In the genomic region with DNA sequence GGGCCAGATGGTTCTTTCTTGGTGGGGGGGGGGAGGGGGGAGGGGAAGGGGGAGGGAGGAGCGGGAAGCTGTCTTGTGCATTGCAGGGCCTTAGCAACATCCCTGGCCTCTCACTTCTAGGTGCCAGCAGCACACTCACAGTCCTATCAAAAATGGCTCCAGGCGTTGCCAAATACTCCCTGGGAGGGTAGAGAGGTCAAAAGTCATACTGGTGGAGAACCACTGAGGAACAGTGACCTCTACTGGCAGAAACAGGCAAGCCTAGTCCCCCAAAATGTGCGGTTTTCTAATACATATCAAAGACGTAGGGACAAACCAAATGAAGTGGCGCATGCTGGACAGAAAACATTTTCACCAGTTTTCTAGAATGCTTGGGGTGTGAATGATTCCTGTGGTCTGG, we compare ENCODE assay signal across 9 cellular contexts. TPM values are rescaled to one million over a fixed set of nuclear protein-coding genes. Genes with fewer than 3 reads are reported as not detected.
DNase-seq lines count a peak whose midpoint lies in the region; ATAC-seq, FAIRE-seq and TF ChIP-seq lines count a peak whose summit lies in the region.
"Not testable (repeated sequence)": the region's sequence is repeated elsewhere in the genome, so short reads cannot be mapped to it uniquely, and the experiment has no call there.
"Had no signal": no experiment of that assay in that cellular context is flagged by ENCODE, and none has a peak within 500 bp of the region (broad histone marks: within the 10 kb centered on the region; RNA-seq: fewer than 3 reads in every experiment).

No MANE protein-coding gene starts in this region.

- H2AFZ ChIP-seq in H1 (ENCODE audit: low read length) = not testable (repeated sequence)

- not testable (repeated sequence) for H2BK5ac ChIP-seq in H1 (ENCODE audit: low read depth, low read length)

- not testable (repeated sequence) for H3K27me3 Mint-ChIP-seq in activated CD4-positive, alpha-beta T cell treated with anti-CD3 and anti-CD28 coated beads for 36 hours; naive B cell

- not testable (repeated sequence) for TF ChIP-seq CTCF in H1 (IDR thresholded peaks at IDR 0.05; ENCODE audit: control extremely low read depth in 1 of 3, insufficient read depth in 1 of 3, low read depth in 1 of 3, low read length in 3 of 3)

- H3K4ac ChIP-seq in H1 (replicated peaks; ENCODE audit: insufficient read length, low read depth, low read length) = not testable (repeated sequence)

- not testable (repeated sequence) for H2AK5ac ChIP-seq in H1 (ENCODE audit: low read depth, low read length)

- not testable (repeated sequence) for H3K4me1 ChIP-seq in H1 (replicated peaks in 1 of 4; ENCODE audit: control insufficient read depth in 3 of 4, insufficient read depth in 4 of 4, low read length in 3 of 4); right cardiac atrium (ENCODE audit: control insufficient read depth, insufficient read depth, low read length)

- not testable (repeated sequence) for H3K18ac ChIP-seq in H1 (ENCODE audit: extremely low read depth, low read length)

- H3K4me1 Mint-ChIP-seq in activated CD4-positive, alpha-beta T cell treated with anti-CD3 and anti-CD28 coated beads for 36 hours; naive B cell: not testable (repeated sequence)

- not testable (repeated sequence) for H4K5ac ChIP-seq in H1 (ENCODE audit: insufficient read length, low read depth, low read length)

- H3K23ac ChIP-seq in H1 (ENCODE audit: insufficient read length) = not testable (repeated sequence)

- CTCF ChIA-PET in activated CD4-positive, alpha-beta T cell treated with anti-CD3 and anti-CD28 coated beads for 36 hours (lab: Charles Lee); H1 (lab: Charles Lee; ENCODE audit: partially characterized antibody): not testable (repeated sequence)

- not testable (repeated sequence) for H3K23me2 ChIP-seq in H1 (ENCODE audit: low read depth, low read length)

- H3K56ac ChIP-seq in H1 (replicated peaks; ENCODE audit: insufficient read length, low read depth, low read length) = not testable (repeated sequence)

- not testable (repeated sequence) for H3K27me3 ChIP-seq in H1 (replicated peaks in 1 of 4; ENCODE audit: control insufficient read depth in 3 of 4, extremely low read depth in 1 of 4, insufficient read depth in 3 of 4, low read length in 3 of 4); right cardiac atrium (ENCODE audit: control insufficient read depth, insufficient read depth)

- POLR2A ChIA-PET in activated CD4-positive, alpha-beta T cell treated with anti-CD3 and anti-CD28 coated beads for 36 hours (lab: Charles Lee); H1 (lab: Charles Lee; ENCODE audit: partially characterized antibody): not testable (repeated sequence)

- TF ChIP-seq EP300 in H1 (IDR thresholded peaks at IDR 0.05; ENCODE audit: borderline replicate concordance in 1 of 2, low read depth in 2 of 2, low read length in 2 of 2) = not testable (repeated sequence)

- intact Hi-C loops in activated CD4-positive, alpha-beta T cell treated with anti-CD3 and anti-CD28 coated beads for 36 hours (cut with DNase I, micrococcal nuclease); right cardiac atrium (cut with DNase I): not testable (repeated sequence)

- not testable (repeated sequence) for H3K27ac Mint-ChIP-seq in activated CD4-positive, alpha-beta T cell treated with anti-CD3 and anti-CD28 coated beads for 36 hours; naive B cell

- not testable (repeated sequence) for H3K14ac ChIP-seq in H1 (ENCODE audit: insufficient read length)

- not testable (repeated sequence) for H4K91ac ChIP-seq in H1 (replicated peaks; ENCODE audit: insufficient read length, low read length)

- not testable (repeated sequence) for H3K4me3 Mint-ChIP-seq in activated CD4-positive, alpha-beta T cell treated with anti-CD3 and anti-CD28 coated beads for 36 hours; naive B cell

- H2BK15ac ChIP-seq in H1 (ENCODE audit: low read length) = not testable (repeated sequence)

- H2BK12ac ChIP-seq in H1 (ENCODE audit: low read depth, low read length) = not testable (repeated sequence)

- peak; percentile 71 for ATAC-seq in GM21529 (IDR thresholded peaks at IDR 0.05; ENCODE audit: unreplicated experiment)
- ATAC-seq in HG03280 (IDR thresholded peaks at IDR 0.05; ENCODE audit: unreplicated experiment) = peak; percentile 69
- peak; percentile 64 for ATAC-seq in activated CD4-positive, alpha-beta T cell treated with anti-CD3 and anti-CD28 coated beads for 36 hours
- peak; percentile 57 to 73 for ATAC-seq in right cardiac atrium
- ATAC-seq in naive B cell (ENCODE audit: low read depth in 2 of 2) = peak; percentile 20 to 21

- H3K4me2 ChIP-seq in H1 (ENCODE audit: insufficient read depth in 1 of 2, low read depth in 2 of 2, low read length in 2 of 2) = not testable (repeated sequence)

- not testable (repeated sequence) for H3K36me3 ChIP-seq in H1 (ENCODE audit: control insufficient read depth in 2 of 4, insufficient read depth in 4 of 4, low read length in 3 of 4)

- not testable (repeated sequence) for H3K9me3 ChIP-seq in H1 (ENCODE audit: insufficient read depth in 2 of 2, low read depth in 1 of 2, low read length in 1 of 2); right cardiac atrium (ENCODE audit: control insufficient read depth, low read length)

- H4K8ac ChIP-seq in H1 (ENCODE audit: extremely low read depth, insufficient read depth, low read length) = not testable (repeated sequence)

- not testable (repeated sequence) for H3K9ac ChIP-seq in H1 (replicated peaks in 1 of 4; ENCODE audit: extremely low read depth in 1 of 4, low read depth in 3 of 4, low read length in 3 of 4)

- peak; percentile 98 for FAIRE-seq in GM12892 (lab: Jason Lieb, UNC)
- FAIRE-seq in H1 (lab: Jason Lieb, UNC) = peak; percentile 100

- not testable (repeated sequence) for TF ChIP-seq POLR2A in GM12892 (IDR thresholded peaks at IDR 0.05; ENCODE audit: low read depth, low read length); H1 (IDR thresholded peaks at IDR 0.05; ENCODE audit: control extremely low read depth in 1 of 2, low read depth in 2 of 2, low read length in 2 of 2)

- WGBS in H1 (ENCODE audit: extremely low coverage in 1 of 2, insufficient coverage in 1 of 2, insufficient read length in 1 of 2, insufficient replicate concordance in 2 of 2, low coverage in 1 of 2, low lambda C conversion rate in 2 of 2, missing lambda C conversion rate in 1 of 2), 2 experiments = no CpG with 5 or more reads among the region's 5 CpGs
- 60% methylated on average over 1 of the region's 5 CpGs for WGBS in right cardiac atrium

- TF ChIP-seq RAD21 in H1 (IDR thresholded peaks at IDR 0.05 in 1 of 2, conservative IDR thresholded peaks at IDR 0.05 in 1 of 2; ENCODE audit: low read depth in 2 of 2, low read length in 2 of 2) = not testable (repeated sequence)

- H2BK120ac ChIP-seq in H1 (replicated peaks; ENCODE audit: low read depth, low read length) = not testable (repeated sequence)

- not testable (repeated sequence) for H3K9me3 Mint-ChIP-seq in activated CD4-positive, alpha-beta T cell treated with anti-CD3 and anti-CD28 coated beads for 36 hours (ENCODE audit: low read depth); naive B cell

- DNase-seq in GM12892 (ENCODE audit: insufficient read length); activated CD4-positive, alpha-beta T cell treated with anti-CD3 and anti-CD28 coated beads for 36 hours; H1 (ENCODE audit: low read depth in 1 of 2, low spot score in 2 of 2); right cardiac atrium; naive B cell: not testable (repeated sequence)

- H3K4me3 ChIP-seq in H1 (ENCODE audit: extremely low read depth in 1 of 4, insufficient read depth in 2 of 4, low read depth in 3 of 4, low read length in 4 of 4); right cardiac atrium (ENCODE audit: low read length): not testable (repeated sequence)

- H4K20me1 ChIP-seq in H1 (replicated peaks in 1 of 2; ENCODE audit: control insufficient read depth in 1 of 2, insufficient read depth in 2 of 2, low read length in 2 of 2) = not testable (repeated sequence)

- H2BK20ac ChIP-seq in H1 (ENCODE audit: low read length) = not testable (repeated sequence)

- H3K27ac ChIP-seq in H1 (ENCODE audit: low read depth, low read length); right cardiac atrium (ENCODE audit: low read length): not testable (repeated sequence)

- not testable (repeated sequence) for H3K36me3 Mint-ChIP-seq in activated CD4-positive, alpha-beta T cell treated with anti-CD3 and anti-CD28 coated beads for 36 hours (ENCODE audit: low read depth)
- peaks cover 9 to 12% of the 10 kb centered on the region in 2 donors for H3K36me3 Mint-ChIP-seq in naive B cell

- H3K79me2 ChIP-seq in H1 (ENCODE audit: control insufficient read depth in 1 of 2, insufficient read depth in 2 of 2, low read length in 2 of 2) = not testable (repeated sequence)

- not testable (repeated sequence) for H3K79me1 ChIP-seq in H1 (ENCODE audit: low read depth, low read length)

RNA-seq across cellular contexts. Expression of gene CA5B, which starts 34.3 kb away (rescaled TPM):
- 4.1 TPM for polyA plus RNA-seq in GM12892 (2012; ENCODE audit: missing spikeins)
- 10 to 100 TPM; 13.3 to 17.7 TPM for total RNA-seq in activated CD4-positive, alpha-beta T cell treated with anti-CD3 and anti-CD28 coated beads for 36 hours
- 5.8 and 8.6 TPM in 2 replicates for total RNA-seq in H1 (2021; fragmentation: NEBNext Ultra II Directional; extraction: Animal tissue kit (Norgen Biotek cat#: 25700))
- polyA plus RNA-seq in H1 (2011; rRNA removed) (2.3 and 3.3 TPM in 2 replicates), right cardiac atrium (2.1 TPM), naive B cell (ENCODE audit: low read depth in 6 of 6) (10 to 100 TPM; 37.4 to 76.1 (median 56.0) TPM)
- 3.1 TPM for polyA plus RNA-seq in H1 (2011; cell fraction: cytosol; rRNA removed)
- 5.6 TPM for polyA plus RNA-seq in H1 (2011; cell fraction: nucleus; rRNA removed)
- polyA plus RNA-seq in H1 (2012, experiment 1 of 2) = 2.8 to 3.8 TPM (median 3.7 TPM) in 4 replicates
- polyA plus RNA-seq in H1 (2012, experiment 2 of 2) = 2.4 TPM
- polyA plus RNA-seq in H1 (2013, experiment 1 of 2) = 4.3 TPM
- 4.4 TPM for polyA plus RNA-seq in H1 (2013, experiment 2 of 2)
- polyA minus RNA-seq in H1 (2011; rRNA and poly(A)+ RNA removed) = 8.5 and 9.5 TPM in 2 replicates
- 4.1 TPM for polyA minus RNA-seq in H1 (2011; cell fraction: cytosol; rRNA and poly(A)+ RNA removed)
- 7.8 TPM for polyA minus RNA-seq in H1 (2011; cell fraction: nucleus; rRNA and poly(A)+ RNA removed)
- total RNA-seq in right cardiac atrium = 1 to 10 TPM; 4.5 to 7.5 (median 6.6) TPM

RNA-seq across cellular contexts. Expression of gene CLTRN, which starts 39.2 kb away (rescaled TPM):
- 0.21 TPM for polyA plus RNA-seq in GM12892 (2012; ENCODE audit: missing spikeins)
- under 1 TPM; 0.61 to 0.62 TPM for total RNA-seq in activated CD4-positive, alpha-beta T cell treated with anti-CD3 and anti-CD28 coated beads for 36 hours
- total RNA-seq in H1 (2021; fragmentation: NEBNext Ultra II Directional; extraction: Animal tissue kit (Norgen Biotek cat#: 25700)) = 0.99 and 1.3 TPM in 2 replicates
- polyA plus RNA-seq in H1 (2011; rRNA removed) (0.58 and 1.2 TPM in 2 replicates), right cardiac atrium (1.1 TPM), naive B cell (ENCODE audit: low read depth in 6 of 6) (under 1 TPM in 3 of 6 donors, not detected in 3; 0.28 to 0.44 (median 0.36) TPM)
- 1.4 TPM for polyA plus RNA-seq in H1 (2011; cell fraction: cytosol; rRNA removed)
- 0.57 TPM for polyA plus RNA-seq in H1 (2011; cell fraction: nucleus; rRNA removed)
- 0.84 to 1.2 TPM (median 1.1 TPM) in 4 replicates for polyA plus RNA-seq in H1 (2012, experiment 1 of 2)
- polyA plus RNA-seq in H1 (2012, experiment 2 of 2) = 0.31 TPM
- 1.9 TPM for polyA plus RNA-seq in H1 (2013, experiment 1 of 2)
- polyA plus RNA-seq in H1 (2013, experiment 2 of 2) = 2.1 TPM
- 0.80 and 1.5 TPM in 2 replicates for polyA minus RNA-seq in H1 (2011; rRNA and poly(A)+ RNA removed)
- polyA minus RNA-seq in H1 (2011; cell fraction: cytosol; rRNA and poly(A)+ RNA removed) = not detected
- polyA minus RNA-seq in H1 (2011; cell fraction: nucleus; rRNA and poly(A)+ RNA removed) = 0.50 TPM
- under 1 TPM in 3 of 4 donors, not detected in 1; 0.29 to 0.97 (median 0.36) TPM for total RNA-seq in right cardiac atrium
- total RNA-seq: activated T-helper 1 cell treated with anti-CD3 and anti-CD28 coated beads, Interleukin-12 subunit alpha, Interleukin-12 subunit beta, Interleukin-2, Interleukin-4 antibody, amounts not matched to agents 30 ng/mL and 10 ng/mL and 1 ng/mL, durations not matched to agents 14 hours and 24 hours and 36 hours had no signal
- polyA plus RNA-seq: IgD-negative memory B cell had no signal

Comparison
In these comparisons a context has a peak if more than half of its experiments do, and no peak if none do; other contexts are left out.
1. ATAC-seq: peak in every context shown above with its lines; median percentile 71 in GM21529; 69 in HG03280; 65 in right cardiac atrium; 64 in activated CD4-positive, alpha-beta T cell treated with anti-CD3 and anti-CD28 coated beads for 36 hours; 20 in naive B cell.